Comparison of ENCODE assay signal across 8 cellular contexts in the genomic region with DNA sequence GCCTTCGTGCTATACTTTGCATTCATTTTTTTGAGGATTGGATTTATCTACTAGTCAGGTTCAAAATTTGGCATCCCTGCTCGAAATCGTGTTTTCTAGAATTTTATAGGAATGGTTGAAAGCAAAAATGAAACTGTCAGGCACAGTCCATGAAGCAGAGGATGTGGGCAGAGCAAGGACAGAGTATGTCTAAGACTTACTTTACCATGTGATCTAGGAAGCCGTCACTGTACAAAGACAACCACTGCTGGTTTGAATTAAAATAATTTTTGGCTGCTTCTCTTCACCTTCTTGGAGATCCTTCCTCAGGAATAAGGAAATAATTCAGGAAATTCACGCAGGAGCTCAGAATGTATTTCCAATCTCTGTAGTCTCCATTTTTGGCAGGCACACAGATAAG. TPM values are rescaled to one million over a fixed set of nuclear protein-coding genes. Genes with fewer than 3 reads are reported as not detected.
DNase-seq lines count a peak whose midpoint lies in the region; ATAC-seq and FAIRE-seq lines count a peak whose summit lies in the region.

No MANE protein-coding gene starts in this region.

- peak; percentile 74 for ATAC-seq in HG02973 (IDR thresholded peaks at IDR 0.05; ENCODE audit: unreplicated experiment)
- peak; percentile 86 for ATAC-seq in stimulated activated effector memory CD8-positive, alpha-beta T cell treated with anti-CD3 and anti-CD28 coated beads, Interleukin-12 subunit alpha, Interleukin-12 subunit beta, amount 100 ng/mL, for 72 hours
- ATAC-seq in GM21526 (IDR thresholded peaks at IDR 0.05; ENCODE audit: low FRiP score, unreplicated experiment) = no peak

- no peaks in the 10 kb centered on the region for H3K27me3 Mint-ChIP-seq in activated T-cell treated with anti-CD3 and anti-CD28 coated beads, Interleukin-2, amount 50 U/mL, for 24 hours
- no peaks in the 10 kb centered on the region for H3K27me3 Mint-ChIP-seq in activated naive CD8-positive, alpha-beta T cell

- no peaks in the 10 kb centered on the region for H3K9me3 Mint-ChIP-seq in activated T-cell treated with anti-CD3 and anti-CD28 coated beads, Interleukin-2, amount 50 U/mL, for 24 hours
- no peaks in the 10 kb centered on the region for H3K9me3 Mint-ChIP-seq in activated naive CD8-positive, alpha-beta T cell (ENCODE audit: low read depth)
- no peaks in the 10 kb centered on the region for H3K9me3 Mint-ChIP-seq in stimulated activated effector memory CD8-positive, alpha-beta T cell treated with anti-CD3 and anti-CD28 coated beads, Interleukin-12 subunit alpha, Interleukin-12 subunit beta, amount 100 ng/mL, for 72 hours

- H3K36me3 Mint-ChIP-seq in activated T-cell treated with anti-CD3 and anti-CD28 coated beads, Interleukin-2, amount 50 U/mL, for 24 hours (ENCODE audit: low read depth) = no peaks in the 10 kb centered on the region
- H3K36me3 Mint-ChIP-seq in activated naive CD8-positive, alpha-beta T cell = no peaks in the 10 kb centered on the region
- no peaks in the 10 kb centered on the region for H3K36me3 Mint-ChIP-seq in stimulated activated effector memory CD8-positive, alpha-beta T cell treated with anti-CD3 and anti-CD28 coated beads, Interleukin-12 subunit alpha, Interleukin-12 subunit beta, amount 100 ng/mL, for 72 hours

- no peak for DNase-seq in activated T-cell treated with anti-CD3 and anti-CD28 coated beads, Interleukin-2, amount 50 U/mL, for 24 hours
- DNase-seq in activated T-cell treated with anti-CD3 and anti-CD28 coated beads for 4 hours (no peak), HT-29 (ENCODE audit: low spot score) (no peak), urothelium cell line (ENCODE audit: low spot score) (no peak)
- no peak for DNase-seq in stimulated activated effector memory CD8-positive, alpha-beta T cell treated with anti-CD3 and anti-CD28 coated beads, Interleukin-12 subunit alpha, Interleukin-12 subunit beta, amount 100 ng/mL, for 72 hours (ENCODE audit: low spot score in 2 of 2)

- H3K4me1 Mint-ChIP-seq in activated T-cell treated with anti-CD3 and anti-CD28 coated beads, Interleukin-2, amount 50 U/mL, for 24 hours (ENCODE audit: low read depth) = peaks cover 10% of the 10 kb centered on the region
- H3K4me1 Mint-ChIP-seq in activated naive CD8-positive, alpha-beta T cell (ENCODE audit: low read depth) = peaks cover 15% of the 10 kb centered on the region
- H3K4me1 Mint-ChIP-seq in stimulated activated effector memory CD8-positive, alpha-beta T cell treated with anti-CD3 and anti-CD28 coated beads, Interleukin-12 subunit alpha, Interleukin-12 subunit beta, amount 100 ng/mL, for 72 hours = peaks cover 12% of the 10 kb centered on the region

- FAIRE-seq in urothelium cell line (lab: Jason Lieb, UNC) = no peak

- H3K4me3 Mint-ChIP-seq in activated T-cell treated with anti-CD3 and anti-CD28 coated beads, Interleukin-2, amount 50 U/mL, for 24 hours = peak overlapping the region; percentile 52
- H3K4me3 Mint-ChIP-seq in activated naive CD8-positive, alpha-beta T cell = peak overlapping the region; percentile 83
- H3K4me3 Mint-ChIP-seq in stimulated activated effector memory CD8-positive, alpha-beta T cell treated with anti-CD3 and anti-CD28 coated beads, Interleukin-12 subunit alpha, Interleukin-12 subunit beta, amount 100 ng/mL, for 72 hours = peak overlapping the region; percentile 58

- H3K27ac Mint-ChIP-seq in activated T-cell treated with anti-CD3 and anti-CD28 coated beads, Interleukin-2, amount 50 U/mL, for 24 hours = peak overlapping the region; percentile 84
- H3K27ac Mint-ChIP-seq in activated naive CD8-positive, alpha-beta T cell = peak overlapping the region; percentile 92
- peak overlapping the region; percentile 44 for H3K27ac Mint-ChIP-seq in stimulated activated effector memory CD8-positive, alpha-beta T cell treated with anti-CD3 and anti-CD28 coated beads, Interleukin-12 subunit alpha, Interleukin-12 subunit beta, amount 100 ng/mL, for 72 hours

RNA-seq across cellular contexts. Expression of a gene that starts 31.6 kb away (rescaled TPM):
- 6.5 and 11.1 TPM in 2 replicates for total RNA-seq in HT-29 (2014; rRNA removed; shearing (Covaris generic))
